33 cellular contexts compared by ENCODE assay signal in the genomic region with DNA sequence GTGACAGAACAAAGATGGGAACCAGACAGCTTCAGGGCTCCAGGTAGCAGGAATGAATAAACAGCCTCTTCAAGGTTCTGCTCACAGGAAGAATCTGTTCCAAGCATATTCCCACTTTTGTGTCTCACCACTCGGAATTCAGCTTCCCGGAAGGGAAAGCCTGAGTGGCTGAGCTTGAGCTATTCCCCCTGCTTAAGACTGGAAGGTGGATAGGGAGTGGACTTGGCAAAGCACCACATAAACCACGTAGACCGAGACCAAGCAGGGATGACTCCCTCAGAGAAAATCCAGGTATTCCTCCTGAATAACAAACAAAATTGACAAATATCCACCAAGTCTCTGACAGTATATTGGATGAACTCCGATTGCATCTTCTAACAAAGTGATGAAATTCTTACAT.
"Had no signal": no experiment of that assay in that cellular context is flagged by ENCODE, and none has a peak within 500 bp of the region (broad histone marks: within the 10 kb centered on the region; RNA-seq: fewer than 3 reads in every experiment).

No MANE protein-coding gene starts in this region.

- H3K4me1 Mint-ChIP-seq: activated CD8-positive, alpha-beta memory T cell treated with anti-CD3 and anti-CD28 coated beads, Interleukin-2, amount 10 ng/mL, durations not matched to agents 7 days and 5 days; activated naive CD4-positive, alpha-beta T cell treated with anti-CD3 and anti-CD28 coated beads, Interleukin-2, amount 50 U/mL, for 24 hours; activated naive CD8-positive, alpha-beta T cell treated with anti-CD3 and anti-CD28 coated beads, Interleukin-2, amount 50 U/mL, for 24 hours; brain had no signal

- H3K4me3 Mint-ChIP-seq: activated CD8-positive, alpha-beta memory T cell treated with anti-CD3 and anti-CD28 coated beads, Interleukin-2, amount 10 ng/mL, durations not matched to agents 7 days and 5 days; activated CD8-positive, alpha-beta T cell treated with anti-CD3 and anti-CD28 coated beads, Interleukin-2, amount 10 ng/mL, durations not matched to agents 7 days and 5 days; activated naive CD4-positive, alpha-beta T cell treated with anti-CD3 and anti-CD28 coated beads, Interleukin-2, amount 50 U/mL, for 24 hours; activated naive CD8-positive, alpha-beta T cell treated with anti-CD3 and anti-CD28 coated beads, Interleukin-2, amount 50 U/mL, for 24 hours; activated T-cell treated with anti-CD3 and anti-CD28 coated beads, Interleukin-2, amount 50 U/mL, for 24 hours; activated T-helper 1 cell treated with anti-CD3 and anti-CD28 coated beads, Interleukin-12 subunit alpha, Interleukin-12 subunit beta, Interleukin-2, Interleukin-4 antibody, amounts not matched to agents 30 ng/mL and 10 ng/mL and 1 ng/mL, durations not matched to agents 14 hours and 24 hours and 36 hours; brain; T-helper 1 cell treated with Interleukin-12 subunit alpha and Interleukin-12 subunit beta and Interleukin-4 antibody, amounts not matched to agents 30 μg/mL and 1 μg/mL, for 36 hours; WTC11 had no signal

- FAIRE-seq: astrocyte had no signal

- H3K27me3 ChIP-seq: MG63, SJCRH30 had no signal

- H3K4me3 ChIP-seq: MG63, SJCRH30 had no signal

- H3K27ac ChIP-seq: KMS-11, SJCRH30 had no signal

- H3K36me3 Mint-ChIP-seq: activated CD8-positive, alpha-beta memory T cell treated with anti-CD3 and anti-CD28 coated beads, Interleukin-2, amount 10 ng/mL, durations not matched to agents 7 days and 5 days; activated naive CD4-positive, alpha-beta T cell treated with anti-CD3 and anti-CD28 coated beads, Interleukin-2, amount 50 U/mL, for 24 hours; WTC11 had no signal

- H3K27ac Mint-ChIP-seq: activated CD8-positive, alpha-beta memory T cell treated with anti-CD3 and anti-CD28 coated beads, Interleukin-2, amount 10 ng/mL, durations not matched to agents 7 days and 5 days; activated CD8-positive, alpha-beta T cell treated with anti-CD3 and anti-CD28 coated beads, Interleukin-2, amount 10 ng/mL, durations not matched to agents 7 days and 5 days; activated naive CD4-positive, alpha-beta T cell treated with anti-CD3 and anti-CD28 coated beads, Interleukin-2, amount 50 U/mL, for 24 hours; activated naive CD8-positive, alpha-beta T cell treated with anti-CD3 and anti-CD28 coated beads, Interleukin-2, amount 50 U/mL, for 24 hours; activated T-cell treated with anti-CD3 and anti-CD28 coated beads, Interleukin-2, amount 50 U/mL, for 24 hours; activated T-helper 1 cell treated with anti-CD3 and anti-CD28 coated beads, Interleukin-12 subunit alpha, Interleukin-12 subunit beta, Interleukin-2, Interleukin-4 antibody, amounts not matched to agents 30 ng/mL and 10 ng/mL and 1 ng/mL, durations not matched to agents 14 hours and 24 hours and 36 hours; brain; T-helper 1 cell treated with Interleukin-12 subunit alpha and Interleukin-12 subunit beta and Interleukin-4 antibody, amounts not matched to agents 30 μg/mL and 1 μg/mL, for 36 hours; WTC11 had no signal

- H3K36me3 ChIP-seq: MG63, SJCRH30 had no signal

- H3K9ac ChIP-seq: KMS-11, SK-N-SH had no signal

- DNase-seq: activated CD4-positive, alpha-beta T cell treated with anti-CD3 and anti-CD28 coated beads for 48 hours; activated CD4-positive, alpha-beta T cell treated with anti-CD3 and anti-CD28 coated beads, Interleukin-2, amount 50 U/mL, for 4 hours; activated CD4-positive, CD25-positive, alpha-beta regulatory T cell treated with anti-CD3 and anti-CD28 coated beads, Interleukin-2, amount 50 U/mL, for 72 hours; activated CD8-positive, alpha-beta memory T cell treated with anti-CD3 and anti-CD28 coated beads, Interleukin-2, amount 10 ng/mL, durations not matched to agents 7 days and 5 days; activated CD8-positive, alpha-beta T cell treated with anti-CD3 and anti-CD28 coated beads, Interleukin-2, amount 10 ng/mL, durations not matched to agents 7 days and 5 days; activated effector memory CD4-positive, alpha-beta T cell treated with Interleukin-2 at 50 U/mL for 16 hours; activated naive CD4-positive, alpha-beta T cell; activated naive CD8-positive, alpha-beta T cell treated with anti-CD3 and anti-CD28 coated beads, Interleukin-2, amount 50 U/mL, for 24 hours; activated T-cell treated with anti-CD3 and anti-CD28 coated beads, Interleukin-2, amount 50 U/mL, for 24 hours; amygdala; MG63; MV-4-11; NCI-H1092 treated with DMSO at 0.1 percent for 48 hours; NCI-H1436; NCI-H1694 treated with DMSO at 0.1 percent for 48 hours; NCI-H2029 treated with DMSO at 0.1 percent for 48 hours; NCI-H345; NCI-H510A treated with DMSO at 0.1 percent for 48 hours; NCI-H69; NK-92 treated with Interleukin-12 subunit alpha and Interleukin-12 subunit beta, amount 100 ng/mL, for 24 hours; OCI-M1; Right ventricle myocardium superior; RPMI8226; SJCRH30; SK-N-SH; SW 1271 had no signal

- H3K4me2 ChIP-seq: KMS-11, SK-N-SH had no signal

- H3K27me3 Mint-ChIP-seq: activated CD8-positive, alpha-beta memory T cell treated with anti-CD3 and anti-CD28 coated beads, Interleukin-2, amount 10 ng/mL, durations not matched to agents 7 days and 5 days had no signal

- H3K9me3 ChIP-seq: MG63, SJCRH30, SK-N-SH had no signal

- H3K9me3 Mint-ChIP-seq: activated naive CD4-positive, alpha-beta T cell treated with anti-CD3 and anti-CD28 coated beads, Interleukin-2, amount 50 U/mL, for 24 hours; activated naive CD8-positive, alpha-beta T cell treated with anti-CD3 and anti-CD28 coated beads, Interleukin-2, amount 50 U/mL, for 24 hours; activated T-cell treated with anti-CD3 and anti-CD28 coated beads, Interleukin-2, amount 50 U/mL, for 24 hours; activated T-helper 1 cell treated with anti-CD3 and anti-CD28 coated beads, Interleukin-12 subunit alpha, Interleukin-12 subunit beta, Interleukin-2, Interleukin-4 antibody, amounts not matched to agents 30 ng/mL and 10 ng/mL and 1 ng/mL, durations not matched to agents 14 hours and 24 hours and 36 hours; T-helper 1 cell treated with Interleukin-12 subunit alpha and Interleukin-12 subunit beta and Interleukin-4 antibody, amounts not matched to agents 30 μg/mL and 1 μg/mL, for 36 hours had no signal

- H3K4me1 ChIP-seq: SJCRH30 had no signal
